9 cellular contexts compared by ENCODE assay signal in genomic region chrX:41336447-41336846, GRCh38.
DNase-seq lines count a peak whose midpoint lies in the region; ATAC-seq, FAIRE-seq and TF ChIP-seq lines count a peak whose summit lies in the region.
"Had no signal": no experiment of that assay in that cellular context is flagged by ENCODE, and none has a peak within 500 bp of the region (broad histone marks: within the 10 kb centered on the region; RNA-seq: fewer than 3 reads in every experiment).

No MANE protein-coding gene starts in this region.

- H3K36me3 ChIP-seq in adipocyte (ENCODE audit: control insufficient read depth, insufficient read depth, low read length, severe bottlenecking) (peaks cover 25% of the 10 kb centered on the region), subcutaneous abdominal adipose tissue (ENCODE audit: control insufficient read depth in 5 of 5, insufficient read depth in 5 of 5, low read length in 5 of 5) (peaks cover 21 to 31% (median 28%) of the 10 kb centered on the region in 5 donors)

- FAIRE-seq in D721Med (lab: Jason Lieb, UNC) = no peak

- no peak for TF ChIP-seq CTCF in D721Med (IDR thresholded peaks at IDR 0.05; ENCODE audit: insufficient read depth, missing control alignments)

- H3K4me3 ChIP-seq in adipocyte (ENCODE audit: low read length) = peak overlapping the region; percentile 99
- H3K4me3 ChIP-seq in subcutaneous abdominal adipose tissue (ENCODE audit: low read depth in 1 of 5, low read length in 5 of 5) = peak overlapping the region; percentile 89 to 99 (median 97)

- H3K27me3 ChIP-seq in adipocyte (replicated peaks; ENCODE audit: control insufficient read depth, insufficient read depth, low read length) (no peaks in the 10 kb centered on the region), layer of hippocampus (ENCODE audit: control insufficient read depth, insufficient read depth, low read length) (no peaks in the 10 kb centered on the region), subcutaneous abdominal adipose tissue (ENCODE audit: control insufficient read depth in 5 of 5, insufficient read depth in 4 of 5, low read length in 5 of 5) (no peaks in the 10 kb centered on the region)

- ATAC-seq in GM21576 (IDR thresholded peaks at IDR 0.05; ENCODE audit: unreplicated experiment) = no peak

- DNase-seq in activated CD4-positive, alpha-beta T cell treated with anti-CD3 and anti-CD28 coated beads for 48 hours = peak; percentile 6
- no peak for DNase-seq in activated CD4-positive, alpha-beta T cell treated with anti-CD3 and anti-CD28 coated beads, Interleukin-2, amount 50 U/mL, for 1 hour
- no peak for DNase-seq in adipocyte (ENCODE audit: low read depth)
- no peak for DNase-seq in putamen (ENCODE audit: low spot score)
- DNase-seq in D721Med (ENCODE audit: insufficient read length, low spot score) = no peak
- DNase-seq: T1000 had no signal

- H3K4me1 ChIP-seq in adipocyte (ENCODE audit: control insufficient read depth, insufficient read depth, low read length) (peaks cover 49% of the 10 kb centered on the region), subcutaneous abdominal adipose tissue (ENCODE audit: control insufficient read depth in 5 of 5, insufficient read depth in 5 of 5, low read length in 5 of 5) (peaks cover 7 to 65% (median 55%) of the 10 kb centered on the region in 5 donors)

- H3K9ac ChIP-seq in adipocyte (ENCODE audit: low read length) (peak overlapping the region; percentile 100), subcutaneous abdominal adipose tissue (ENCODE audit: low read length in 5 of 5) (peak overlapping the region in 2 of 5 donors; percentile 94 to 97)

- H3K27ac ChIP-seq in layer of hippocampus (ENCODE audit: low read depth, low read length) (peak overlapping the region; percentile 25), subcutaneous abdominal adipose tissue (ENCODE audit: low read depth, low read length) (peak overlapping the region; percentile 100)

- H3K9me3 ChIP-seq in adipocyte (ENCODE audit: control insufficient read depth, low read length) (no peaks in the 10 kb centered on the region), subcutaneous abdominal adipose tissue (ENCODE audit: control insufficient read depth in 5 of 5, low read length in 5 of 5) (no peaks in the 10 kb centered on the region)
